31 cellular contexts compared by ENCODE assay signal in the genomic region with DNA sequence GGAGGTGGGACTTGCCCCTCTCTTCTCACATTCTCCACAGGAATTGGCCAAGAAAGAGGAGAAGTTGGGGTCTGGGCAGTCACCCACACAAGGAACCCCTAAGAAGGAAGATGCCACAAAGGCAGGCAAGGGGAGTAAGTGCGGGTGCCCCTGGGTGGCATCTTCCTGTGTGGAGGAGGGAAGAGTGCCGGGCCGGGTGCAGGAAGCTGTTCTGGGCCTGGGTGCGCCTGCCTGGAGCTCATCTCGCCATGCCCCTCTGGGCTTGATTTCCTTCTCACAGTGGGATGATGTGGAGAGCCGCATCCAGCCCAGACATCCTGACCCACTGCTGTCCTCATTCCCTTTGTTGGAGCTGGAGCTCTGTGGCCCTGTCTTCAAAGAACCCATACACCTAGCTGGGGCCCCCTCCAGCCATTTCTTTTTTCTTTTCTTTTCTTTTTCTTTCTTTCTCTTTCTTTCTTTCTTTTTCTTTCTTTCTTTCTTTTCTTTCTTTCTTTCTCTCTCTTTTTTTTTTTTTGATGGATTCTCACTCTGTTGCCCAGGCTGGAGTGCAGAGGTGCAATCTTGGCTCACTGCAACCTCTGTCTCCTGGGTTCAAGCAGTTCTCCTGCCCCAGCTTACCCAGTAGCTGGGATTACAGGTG. TPM values are rescaled to one million over a fixed set of nuclear protein-coding genes. Genes with fewer than 3 reads are reported as not detected.
"Had no signal": no experiment of that assay in that cellular context is flagged by ENCODE, and none has a peak within 500 bp of the region (broad histone marks: within the 10 kb centered on the region; RNA-seq: fewer than 3 reads in every experiment).

No MANE protein-coding gene starts in this region.

- H3K4me1 ChIP-seq: parathyroid adenoma, prostate gland had no signal

- H2AFZ ChIP-seq: parathyroid adenoma had no signal

- H3K4me3 ChIP-seq: esophagus squamous epithelium, heart right ventricle, left ventricle myocardium inferior, lower lobe of right lung, prostate gland, right atrium auricular region, skin epidermis, thoracic aorta, tibial nerve, upper lobe of left lung had no signal

- H3K4me3 Mint-ChIP-seq: effector memory CD8-positive, alpha-beta T cell; stimulated activated naive B cell treated with anti-CD40 and anti-IgM and Interleukin-4, amounts not matched to agents 10 μg/mL and 1 μg/mL and 100 μg/mL, for 72 hours; stimulated activated naive CD8-positive, alpha-beta T cell treated with anti-CD3 and anti-CD28 coated beads, Interleukin-15, Interleukin-2, amounts not matched to agents 100 ng/mL and 50 ng/mL, for 24 hours had no signal

- ATAC-seq: effector memory CD8-positive, alpha-beta T cell; heart right ventricle; left colon; lower lobe of right lung; naive thymus-derived CD8-positive, alpha-beta T cell; stimulated activated naive B cell treated with anti-CD40 and anti-IgM and Interleukin-4, amounts not matched to agents 10 μg/mL and 1 μg/mL and 100 μg/mL, for 72 hours had no signal

- H3K36me3 ChIP-seq: esophagus squamous epithelium, left ventricle myocardium inferior, lower lobe of right lung, prostate gland, right atrium auricular region, thoracic aorta, upper lobe of left lung had no signal

- H3K36me3 Mint-ChIP-seq: naive thymus-derived CD8-positive, alpha-beta T cell; stimulated activated naive B cell treated with anti-CD40 and anti-IgM and Interleukin-4, amounts not matched to agents 10 μg/mL and 1 μg/mL and 100 μg/mL, for 72 hours had no signal

- H3K79me2 ChIP-seq: parathyroid adenoma had no signal

- FAIRE-seq: endometrium, islet of Langerhans, urothelium cell line had no signal

- H3K9ac ChIP-seq: parathyroid adenoma had no signal

- DNase-seq: cortex of kidney; effector memory CD8-positive, alpha-beta T cell; erythroblast; esophagus squamous epithelium; foreskin melanocyte; glutamatergic neuron; heart right ventricle; hippocampal formation; kidney glomerular epithelial cell; left colon; left ventricle myocardium inferior; lower lobe of right lung; naive thymus-derived CD8-positive, alpha-beta T cell; stimulated activated CD4-positive, alpha-beta T cell treated with anti-CD3 and anti-CD28 coated beads, Interleukin-15, amount 100 ng/mL, for 24 hours; stimulated activated CD4-positive, alpha-beta T cell treated with anti-CD3 and anti-CD28 coated beads, Interleukin-2, amount 100 ng/mL, for 48 hours; stimulated activated naive B cell treated with anti-CD40 and anti-IgM and Interleukin-4, amounts not matched to agents 10 μg/mL and 1 μg/mL and 100 μg/mL, for 72 hours; upper lobe of left lung had no signal

- H3K9me3 Mint-ChIP-seq: effector memory CD8-positive, alpha-beta T cell; naive thymus-derived CD8-positive, alpha-beta T cell; stimulated activated naive B cell treated with anti-CD40 and anti-IgM and Interleukin-4, amounts not matched to agents 10 μg/mL and 1 μg/mL and 100 μg/mL, for 72 hours; stimulated activated naive CD8-positive, alpha-beta T cell treated with anti-CD3 and anti-CD28 coated beads, Interleukin-15, Interleukin-2, amounts not matched to agents 100 ng/mL and 50 ng/mL, for 24 hours had no signal

- H3K27ac ChIP-seq: esophagus squamous epithelium, heart right ventricle, left ventricle myocardium inferior, lower lobe of right lung, neutrophil, parathyroid adenoma, prostate gland, right atrium auricular region, skin epidermis, thoracic aorta, tibial nerve, upper lobe of left lung had no signal

- H3K9me3 ChIP-seq: esophagus squamous epithelium, heart right ventricle, left ventricle myocardium inferior, lower lobe of right lung, neutrophil, prostate gland, right atrium auricular region, thoracic aorta, tibial nerve, upper lobe of left lung had no signal

- H3K27ac Mint-ChIP-seq: stimulated activated naive B cell treated with anti-CD40 and anti-IgM and Interleukin-4, amounts not matched to agents 10 μg/mL and 1 μg/mL and 100 μg/mL, for 72 hours; stimulated activated naive CD8-positive, alpha-beta T cell treated with anti-CD3 and anti-CD28 coated beads, Interleukin-15, Interleukin-2, amounts not matched to agents 100 ng/mL and 50 ng/mL, for 24 hours had no signal

RNA-seq across cellular contexts. Expression of gene LRRC71, which starts 9.3 kb away (rescaled TPM):
- total RNA-seq: esophagus squamous epithelium; left colon; myocyte; naive thymus-derived CD8-positive, alpha-beta T cell; omental fat pad; right atrium auricular region; thoracic aorta had no signal
- polyA plus RNA-seq: naive thymus-derived CD8-positive, alpha-beta T cell; neural cell had no signal

RNA-seq across cellular contexts. Expression of gene PEAR1, which starts 36.2 kb away (rescaled TPM):
- polyA plus RNA-seq: naive thymus-derived CD8-positive, alpha-beta T cell; neural cell had no signal
